Comparison of ENCODE assay signal across 8 cellular contexts in genomic region chr12:102062419-102062806, GRCh38. TPM values are rescaled to one million over a fixed set of nuclear protein-coding genes. Genes with fewer than 3 reads are reported as not detected.
A peak's percentile ranks its signal among the peaks of the same experiment; 100 is the strongest.
DNase-seq lines count a peak whose midpoint lies in the region; ATAC-seq and TF ChIP-seq lines count a peak whose summit lies in the region.

No MANE protein-coding gene starts in this region.

- peak overlapping the region; percentile 98 for H3K4me2 ChIP-seq in PC-9

- no peak for TF ChIP-seq EP300 in esophagus muscularis mucosa (IDR thresholded peaks at IDR 0.05)

- no peak for TF ChIP-seq POLR2A in esophagus muscularis mucosa (IDR thresholded peaks at IDR 0.05; ENCODE audit: low read depth)

- no peaks in the 10 kb centered on the region for H3K9me2 ChIP-seq in PC-9 (ENCODE audit: insufficient read depth)

- no peaks in the 10 kb centered on the region for H4K20me1 ChIP-seq in PC-9 (ENCODE audit: insufficient read depth)

- H3K79me2 ChIP-seq in PC-9 (ENCODE audit: low read depth), result no peaks in the 10 kb centered on the region

- H3K36me3 ChIP-seq in GM06990 (ENCODE audit: control insufficient read depth, insufficient read depth, low read length), result no peaks in the 10 kb centered on the region
- 0 out of 2 replicates have a peak, but pooled peaks cover 4% of the 10 kb centered on the region for H3K36me3 ChIP-seq in PC-9 (ENCODE audit: low read depth)
- peaks cover 0 to 16% (median 0%) of the 10 kb centered on the region in 4 donors for H3K36me3 ChIP-seq in esophagus muscularis mucosa
- H3K36me3 ChIP-seq in rectal smooth muscle tissue (ENCODE audit: control insufficient read depth, insufficient read depth, low read length), result no peaks in the 10 kb centered on the region

- DNase-seq in GM06990 (ENCODE audit: extremely low read depth, insufficient read length), result no peak
- DNase-seq in PC-9, result no peak
- DNase-seq in esophagus muscularis mucosa (ENCODE audit: extremely low spot score), result no peak
- DNase-seq in KG1 (lab: John Stamatoyannopoulos, UW), result no peak
- DNase-seq in KBM-7, result no peak

- H2AFZ ChIP-seq in PC-9, result peak overlapping the region; percentile 98

- H3K4me1 ChIP-seq in PC-9 (replicated peaks; ENCODE audit: insufficient read depth) (peaks cover 6% of the 10 kb centered on the region; the same call in 1 of the 2 replicates), esophagus muscularis mucosa (peaks cover 0 to 12% (median 10%) of the 10 kb centered on the region in 4 donors), rectal smooth muscle tissue (ENCODE audit: control insufficient read depth, insufficient read depth, low read length) (no peaks in the 10 kb centered on the region)

- POLR2A ChIA-PET in PC-9 (lab: Charles Lee; ENCODE audit: unreplicated experiment), result interaction anchor here (0.6 kb wide), 2 partner anchors 8 to 762 kb away, joined by 3 to 7 read pairs; no protein-coding TSS in a partner anchor

- intact Hi-C loops in PC-9 (cut with micrococcal nuclease; ENCODE audit: unreplicated experiment), result no loop called here
- intact Hi-C loops in esophagus muscularis mucosa (cut with DNase I), result loop anchor here (5.0 to 10.0 kb wide), 2 partner anchors 128 to 365 kb away; partner anchors contain the start of gene CHPT1

- in situ Hi-C loops in KBM-7 (cut with MboI; ENCODE audit: low pct_unique_long_range_greater_than_20kb, low sequenced_read_pairs), result no loop called here

- H3K9me3 ChIP-seq in PC-9 (ENCODE audit: insufficient read depth, low read depth), result no peaks in the 10 kb centered on the region
- H3K9me3 ChIP-seq in esophagus muscularis mucosa, result no peaks in the 10 kb centered on the region

- ATAC-seq in HG02798 (IDR thresholded peaks at IDR 0.05; ENCODE audit: poor library complexity, unreplicated experiment), result no peak
- ATAC-seq in HG03460 (IDR thresholded peaks at IDR 0.05; ENCODE audit: unreplicated experiment), result no peak

- BruUV-seq in PC-9 (replicated peaks; lab: Mats Ljungman, UMichigan), result no TSS peak

- H3F3A ChIP-seq in PC-9 (ENCODE audit: insufficient read depth, low read depth), result peaks cover 7% of the 10 kb centered on the region; the same call in 1 of the 2 replicates

- H3K4me3 ChIP-seq in GM06990 (replicated peaks; ENCODE audit: low read depth, low read length) (peak overlapping the region; percentile 7; the same call in 1 of the 2 replicates), PC-9 (peak overlapping the region; percentile 78), esophagus muscularis mucosa (peak overlapping the region; percentile 70 to 85 (median 83)), rectal smooth muscle tissue (ENCODE audit: low read length) (peak overlapping the region; percentile 32)

- TF ChIP-seq CTCF in GM06990 (IDR thresholded peaks at IDR 0.05; ENCODE audit: insufficient read depth, low read length, poor library complexity, severe bottlenecking) (no peak), PC-9 (conservative IDR thresholded peaks at IDR 0.05) (no peak), esophagus muscularis mucosa (IDR thresholded peaks at IDR 0.05) (no peak)

- H3K27me3 ChIP-seq in GM06990 (replicated peaks; ENCODE audit: control insufficient read depth, insufficient read depth, low read length) (no peaks in the 10 kb centered on the region), PC-9 (ENCODE audit: insufficient read depth, low read depth) (no peaks in the 10 kb centered on the region), esophagus muscularis mucosa (no peaks in the 10 kb centered on the region), rectal smooth muscle tissue (ENCODE audit: control insufficient read depth, insufficient read depth, low read length) (no peaks in the 10 kb centered on the region)

- H3K9ac ChIP-seq in rectal smooth muscle tissue (ENCODE audit: low read length), result no peak overlapping the region

- CTCF ChIA-PET in PC-9 (lab: Charles Lee), result interaction anchor here (0.6 kb wide), 1 partner anchor 641 kb away, joined by 3 read pairs; no protein-coding TSS in a partner anchor

- WGBS in esophagus muscularis mucosa, result 86% methylated on average over 11 of the region's 11 CpGs

- no peak overlapping the region for H3K27ac ChIP-seq in PC-9
- H3K27ac ChIP-seq in esophagus muscularis mucosa (replicated peaks in 1 of 4), result peak overlapping the region; percentile 86 to 91 (median 90)
- no peak overlapping the region for H3K27ac ChIP-seq in rectal smooth muscle tissue (ENCODE audit: low read depth, low read length)

RNA-seq across cellular contexts. Expression of gene WASHC3, which starts 0.6 kb away (rescaled TPM):
- 20.9 and 29.7 TPM in 2 replicates for total RNA-seq in PC-9 (2021)
- total RNA-seq in esophagus muscularis mucosa, result 100 to 1,000 TPM in 1 of 4 donors, 10 to 100 TPM in 3; 85.7 to 101 (median 86.8) TPM

RNA-seq across cellular contexts. Expression of gene NUP37, which starts 57.5 kb away (rescaled TPM):
- total RNA-seq in PC-9 (2021) (48.2 and 72.4 TPM in 2 replicates), esophagus muscularis mucosa (10 to 100 TPM in 3 of 4 donors, 1 to 10 TPM in 1; 9.9 to 23.3 (median 15.4) TPM)

RNA-seq across cellular contexts. Expression of gene PARPBP, which starts 57.6 kb away (rescaled TPM):
- total RNA-seq in PC-9 (2021), result 12.8 and 16.2 TPM in 2 replicates
- under 1 TPM; 0.45 to 0.83 (median 0.64) TPM for total RNA-seq in esophagus muscularis mucosa

Comparison
In these comparisons a context has a peak if more than half of its experiments do, and no peak if none do; other contexts are left out.
1. H3K4me3 ChIP-seq: peak in every context shown above with its lines; median percentile 83 in esophagus muscularis mucosa; 78 in PC-9; 32 in rectal smooth muscle tissue; 7 in GM06990.
2. H3K27ac ChIP-seq: peak in esophagus muscularis mucosa (4 of 4); none in PC-9 (single experiment) and rectal smooth muscle tissue (single experiment).